Comparison of ENCODE assay signal across 8 cellular contexts in genomic region chr2:190649798-190650390, GRCh38.
DNase-seq lines count a peak whose midpoint lies in the region; ATAC-seq, FAIRE-seq and TF ChIP-seq lines count a peak whose summit lies in the region.

No MANE protein-coding gene starts in this region.

- H3K36me3 ChIP-seq in duodenal mucosa (ENCODE audit: control insufficient read depth in 1 of 2, insufficient read depth in 2 of 2, low read length in 2 of 2) = no peaks in the 10 kb centered on the region
- H3K36me3 ChIP-seq in mucosa of rectum (ENCODE audit: control insufficient read depth in 2 of 2, insufficient read depth in 2 of 2, low read length in 2 of 2) = no peaks in the 10 kb centered on the region

- TF ChIP-seq POLR2A in H54 (IDR thresholded peaks at IDR 0.05; ENCODE audit: low read depth, low read length) = no peak

- no peak for TF ChIP-seq CTCF in C4-2B (conservative IDR thresholded peaks at IDR 0.05)

- H3K4me3 ChIP-seq in duodenal mucosa (ENCODE audit: low read depth in 1 of 2, low read length in 2 of 2) = peak overlapping the region; percentile 87 to 89
- peak overlapping the region; percentile 81 to 96 for H3K4me3 ChIP-seq in mucosa of rectum (ENCODE audit: low read length in 2 of 2)

- ATAC-seq in HG02885 (IDR thresholded peaks at IDR 0.05; ENCODE audit: poor library complexity, unreplicated experiment) (no peak), HG03469 (IDR thresholded peaks at IDR 0.05; ENCODE audit: unreplicated experiment) (no peak)

- H3K4me1 ChIP-seq in duodenal mucosa (ENCODE audit: control insufficient read depth in 1 of 2, insufficient read depth in 2 of 2, low read length in 2 of 2) = peaks cover 9 to 19% of the 10 kb centered on the region in 2 donors
- peaks cover 3 to 4% of the 10 kb centered on the region in 2 donors for H3K4me1 ChIP-seq in mucosa of rectum (ENCODE audit: control insufficient read depth in 2 of 2, insufficient read depth in 2 of 2, low read length in 2 of 2)

- H3K9ac ChIP-seq in duodenal mucosa (ENCODE audit: low read depth in 1 of 2, low read length in 2 of 2) (peak overlapping the region; percentile 61 to 73), mucosa of rectum (ENCODE audit: low read depth in 1 of 2, low read length in 2 of 2) (peak overlapping the region; percentile 83 to 88)

- H3K27ac ChIP-seq in C4-2B (peak overlapping the region; percentile 76), duodenal mucosa (ENCODE audit: low read depth, low read length) (peak overlapping the region; percentile 84), mucosa of rectum (ENCODE audit: low read depth in 2 of 2, low read length in 2 of 2) (peak overlapping the region; percentile 90 to 93)

- H3K9me3 ChIP-seq in duodenal mucosa (ENCODE audit: control insufficient read depth in 1 of 2, low read length in 2 of 2) = no peaks in the 10 kb centered on the region
- no peaks in the 10 kb centered on the region for H3K9me3 ChIP-seq in mucosa of rectum (ENCODE audit: control insufficient read depth in 2 of 2, low read length in 2 of 2)

- H3K27me3 ChIP-seq in duodenal mucosa (ENCODE audit: control insufficient read depth in 1 of 2, insufficient read depth in 2 of 2, low read length in 2 of 2) = no peaks in the 10 kb centered on the region
- H3K27me3 ChIP-seq in mucosa of rectum (ENCODE audit: control insufficient read depth in 2 of 2, insufficient read depth in 2 of 2, low read length in 2 of 2) = no peaks in the 10 kb centered on the region

- FAIRE-seq in H54 (lab: Jason Lieb, UNC) = peak; percentile 15

- no peak for DNase-seq in H54 (ENCODE audit: insufficient read length, low spot score)
- DNase-seq in SHP77 treated with DMSO at 0.1 percent for 48 hours (lab: John Stamatoyannopoulos, UW) = peak; percentile 10
- no peak for DNase-seq in GDM1 (lab: John Stamatoyannopoulos, UW)
